In genomic region chr21:37511848-37512247, GRCh38 we compare ENCODE assay signal across 19 cellular contexts.
"Had no signal": no experiment of that assay in that cellular context is flagged by ENCODE, and none has a peak within 500 bp of the region (broad histone marks: within the 10 kb centered on the region; RNA-seq: fewer than 3 reads in every experiment).

No MANE protein-coding gene starts in this region.

- H3K9me3 Mint-ChIP-seq: activated T-helper 1 cell treated with anti-CD3 and anti-CD28 coated beads, Interleukin-12 subunit alpha, Interleukin-12 subunit beta, Interleukin-2, Interleukin-4 antibody, amounts not matched to agents 30 ng/mL and 10 ng/mL and 1 ng/mL, durations not matched to agents 14 hours and 24 hours and 36 hours; dendritic cell treated with granulocyte-macrophage colony-stimulating factor and Interleukin-4, amounts not matched to agents 40 ng/mL and 50 ng/mL, for 4 days; nephron progenitor cell had no signal

- H3K4me3 ChIP-seq: body of pancreas, psoas muscle, stomach, testis, upper lobe of left lung had no signal

- H3K4me3 Mint-ChIP-seq: activated T-helper 1 cell treated with anti-CD3 and anti-CD28 coated beads, Interleukin-12 subunit alpha, Interleukin-12 subunit beta, Interleukin-2, Interleukin-4 antibody, amounts not matched to agents 30 ng/mL and 10 ng/mL and 1 ng/mL, durations not matched to agents 14 hours and 24 hours and 36 hours; dendritic cell treated with granulocyte-macrophage colony-stimulating factor and Interleukin-4, amounts not matched to agents 40 ng/mL and 50 ng/mL, for 4 days; nephron progenitor cell had no signal

- ATAC-seq: activated CD4-positive, CD25-positive, alpha-beta regulatory T cell treated with anti-CD3 and anti-CD28 coated beads, Interleukin-2, amount 50 U/mL, for 24 hours; body of pancreas; psoas muscle; sciatic nerve had no signal

- H3K4me1 ChIP-seq: body of pancreas, testis had no signal

- H3K9me3 ChIP-seq: body of pancreas, psoas muscle, stomach, testis, upper lobe of left lung had no signal

- H3K27me3 ChIP-seq: body of pancreas, stomach, testis, upper lobe of left lung had no signal

- DNase-seq: activated CD8-positive, alpha-beta memory T cell treated with anti-CD3 and anti-CD28 coated beads, Interleukin-2, amount 50 U/mL, for 48 hours; activated naive CD4-positive, alpha-beta T cell treated with Interleukin-2 at 50 U/mL for 16 hours; amygdala; body of pancreas; cerebellar nuclear complex; effector memory CD4-positive, alpha-beta T cell; foreskin melanocyte; kidney glomerular epithelial cell; mesendoderm; nephron progenitor cell; psoas muscle; stomach; T-helper 9 cell; testis; upper lobe of left lung had no signal

- H3K4me1 Mint-ChIP-seq: nephron progenitor cell had no signal

- H3K27ac Mint-ChIP-seq: dendritic cell treated with granulocyte-macrophage colony-stimulating factor and Interleukin-4, amounts not matched to agents 40 ng/mL and 50 ng/mL, for 4 days; nephron progenitor cell had no signal

- H3K27me3 Mint-ChIP-seq: dendritic cell treated with granulocyte-macrophage colony-stimulating factor and Interleukin-4, amounts not matched to agents 40 ng/mL and 50 ng/mL, for 4 days had no signal

- H3K27ac ChIP-seq: body of pancreas, psoas muscle, stomach, testis, upper lobe of left lung had no signal
